ENCODE assay signal across 1 cellular context in genomic region chr2:19786408-19787058, GRCh38.
TF ChIP-seq lines count a peak whose summit lies in the region.

No MANE protein-coding gene starts in this region.

TF ChIP-seq in K562, 482 proteins besides CTCF, POLR2A, EP300 and RAD21 (continued from another document and continues in another):
- TF ChIP-seq, protein P1, sequence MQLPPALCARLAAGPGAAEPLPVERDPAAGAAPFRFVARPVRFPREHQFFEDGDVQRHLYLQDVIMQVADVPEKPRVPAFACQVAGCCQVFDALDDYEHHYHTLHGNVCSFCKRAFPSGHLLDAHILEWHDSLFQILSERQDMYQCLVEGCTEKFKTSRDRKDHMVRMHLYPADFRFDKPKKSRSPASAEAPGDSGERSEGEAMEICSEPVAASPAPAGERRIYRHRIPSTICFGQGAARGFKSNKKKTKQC (CRISPR knock-in tag; IDR thresholded peaks at IDR 0.05): no peak
- TF ChIP-seq SMAD3 (CRISPR knock-in tag; conservative IDR thresholded peaks at IDR 0.05) (0 out of 2 replicates have a peak, but pooled peaks have one; percentile 13), BACH1 (tag; IDR thresholded peaks at IDR 0.05) (peak; percentile 95), HMG20B (CRISPR knock-in tag; IDR thresholded peaks at IDR 0.05) (no peak), ZBTB43 (CRISPR knock-in tag; IDR thresholded peaks at IDR 0.05) (no peak), FOXM1 (IDR thresholded peaks at IDR 0.05; ENCODE audit: low read depth) (no peak), FOXM1 (CRISPR knock-in tag; IDR thresholded peaks at IDR 0.05; ENCODE audit: low read depth) (no peak), ZNF3 (CRISPR knock-in tag; IDR thresholded peaks at IDR 0.05) (no peak), ZFP30 (CRISPR knock-in tag; IDR thresholded peaks at IDR 0.05; ENCODE audit: borderline replicate concordance) (no peak), ERF (CRISPR knock-in tag; IDR thresholded peaks at IDR 0.05) (no peak), KDM1A (IDR thresholded peaks at IDR 0.05) (0 out of 4 replicates have a peak, but pooled peaks of 1 of the 2 experiments have one; percentile 10), CREBBP (IDR thresholded peaks at IDR 0.05; ENCODE audit: low read depth, low read length) (no peak), ETS2 (tag; IDR thresholded peaks at IDR 0.05; ENCODE audit: borderline replicate concordance, poor library complexity, severe bottlenecking) (no peak), RAD51 (IDR thresholded peaks at IDR 0.05; ENCODE audit: borderline replicate concordance, low read depth) (no peak), ZKSCAN8 (CRISPR knock-in tag; IDR thresholded peaks at IDR 0.05) (no peak), DMBX1 (CRISPR knock-in tag; IDR thresholded peaks at IDR 0.05; ENCODE audit: borderline replicate concordance) (peak; percentile 49; the same call in 1 of the 2 replicates), SRF (CRISPR knock-in tag; IDR thresholded peaks at IDR 0.05) (0 out of 4 replicates have a peak, but pooled peaks of 1 of the 2 experiments have one; percentile 16), STAT5A (IDR thresholded peaks at IDR 0.05; ENCODE audit: borderline replicate concordance, low read length) (no peak), HDAC3 (IDR thresholded peaks at IDR 0.05; ENCODE audit: borderline replicate concordance, partially characterized antibody) (no peak), HMGN3 (IDR thresholded peaks at IDR 0.05; ENCODE audit: borderline replicate concordance, extremely low read depth, insufficient read length, low read depth, low read length) (no peak), EP400 (IDR thresholded peaks at IDR 0.05) (peak; percentile 53; the same call in 1 of the 2 replicates), MEF2A (IDR thresholded peaks at IDR 0.05; ENCODE audit: control insufficient read depth, low read depth, low read length) (no peak), C11orf30 (IDR thresholded peaks at IDR 0.05; ENCODE audit: low read depth) (peak; percentile 99), NR2C2 (CRISPR knock-in tag; IDR thresholded peaks at IDR 0.05) (no peak), NR2C2 (tag; IDR thresholded peaks at IDR 0.05) (no peak; the same call in none of the 2 replicates), MAZ (CRISPR knock-in tag; conservative IDR thresholded peaks at IDR 0.05 in 1 of 2, IDR thresholded peaks at IDR 0.05 in 1 of 2) (0 out of 4 replicates have a peak, but pooled peaks of 1 of the 2 experiments have one; percentile 23), STAG1 (CRISPR knock-in tag; IDR thresholded peaks at IDR 0.05; ENCODE audit: borderline replicate concordance) (no peak), NCOA1 (IDR thresholded peaks at IDR 0.05; ENCODE audit: low read depth) (no peak), ILK (tag; IDR thresholded peaks at IDR 0.05; ENCODE audit: borderline replicate concordance, low read depth) (no peak), ESRRB (CRISPR knock-in tag; IDR thresholded peaks at IDR 0.05; ENCODE audit: borderline replicate concordance) (no peak), LEF1 (IDR thresholded peaks at IDR 0.05) (peak; percentile 69), CEBPZ (IDR thresholded peaks at IDR 0.05; ENCODE audit: borderline replicate concordance, low read depth, low read length) (no peak), NR2C1 (IDR thresholded peaks at IDR 0.05) (no peak), NR2C1 (tag; IDR thresholded peaks at IDR 0.05) (peak; percentile 23; the same call in 1 of the 2 replicates), BRD9 (IDR thresholded peaks at IDR 0.05; ENCODE audit: low read depth, partially characterized antibody) (peak; percentile 66), RBM39 (optimal IDR thresholded peaks at IDR 0.05; ENCODE audit: low read depth, low read length) (no peak), HDGF (IDR thresholded peaks at IDR 0.05) (no peak), SMARCC2 (IDR thresholded peaks at IDR 0.05; ENCODE audit: low read depth) (peak; percentile 77), SMC3 (conservative IDR thresholded peaks at IDR 0.05; ENCODE audit: insufficient read depth, low read depth, low read length) (no peak), BCLAF1 (IDR thresholded peaks at IDR 0.05; ENCODE audit: borderline replicate concordance in 1 of 2, control insufficient read depth in 1 of 2, low read depth in 2 of 2, low read length in 1 of 2) (no peak), NFRKB (IDR thresholded peaks at IDR 0.05; ENCODE audit: low read depth) (peak; percentile 93), SMAD2 (IDR thresholded peaks at IDR 0.05; ENCODE audit: low read depth, low read length) (no peak), STAT6 (CRISPR knock-in tag; IDR thresholded peaks at IDR 0.05) (no peak)
- TF ChIP-seq, protein P2, sequence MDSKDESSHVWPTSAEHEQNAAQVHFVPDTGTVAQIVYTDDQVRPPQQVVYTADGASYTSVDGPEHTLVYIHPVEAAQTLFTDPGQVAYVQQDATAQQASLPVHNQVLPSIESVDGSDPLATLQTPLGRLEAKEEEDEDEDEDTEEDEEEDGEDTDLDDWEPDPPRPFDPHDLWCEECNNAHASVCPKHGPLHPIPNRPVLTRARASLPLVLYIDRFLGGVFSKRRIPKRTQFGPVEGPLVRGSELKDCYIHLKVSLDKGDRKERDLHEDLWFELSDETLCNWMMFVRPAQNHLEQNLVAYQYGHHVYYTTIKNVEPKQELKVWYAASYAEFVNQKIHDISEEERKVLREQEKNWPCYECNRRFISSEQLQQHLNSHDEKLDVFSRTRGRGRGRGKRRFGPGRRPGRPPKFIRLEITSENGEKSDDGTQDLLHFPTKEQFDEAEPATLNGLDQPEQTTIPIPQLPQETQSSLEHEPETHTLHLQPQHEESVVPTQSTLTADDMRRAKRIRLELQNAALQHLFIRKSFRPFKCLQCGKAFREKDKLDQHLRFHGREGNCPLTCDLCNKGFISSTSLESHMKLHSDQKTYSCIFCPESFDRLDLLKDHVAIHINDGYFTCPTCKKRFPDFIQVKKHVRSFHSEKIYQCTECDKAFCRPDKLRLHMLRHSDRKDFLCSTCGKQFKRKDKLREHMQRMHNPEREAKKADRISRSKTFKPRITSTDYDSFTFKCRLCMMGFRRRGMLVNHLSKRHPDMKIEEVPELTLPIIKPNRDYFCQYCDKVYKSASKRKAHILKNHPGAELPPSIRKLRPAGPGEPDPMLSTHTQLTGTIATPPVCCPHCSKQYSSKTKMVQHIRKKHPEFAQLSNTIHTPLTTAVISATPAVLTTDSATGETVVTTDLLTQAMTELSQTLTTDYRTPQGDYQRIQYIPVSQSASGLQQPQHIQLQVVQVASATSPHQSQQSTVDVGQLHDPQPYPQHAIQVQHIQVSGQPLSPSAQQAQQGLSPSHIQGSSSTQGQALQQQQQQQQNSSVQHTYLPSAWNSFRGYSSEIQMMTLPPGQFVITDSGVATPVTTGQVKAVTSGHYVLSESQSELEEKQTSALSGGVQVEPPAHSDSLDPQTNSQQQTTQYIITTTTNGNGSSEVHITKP (IDR thresholded peaks at IDR 0.05; ENCODE audit: partially characterized antibody): peak; percentile 43
- TF ChIP-seq, protein P3, sequence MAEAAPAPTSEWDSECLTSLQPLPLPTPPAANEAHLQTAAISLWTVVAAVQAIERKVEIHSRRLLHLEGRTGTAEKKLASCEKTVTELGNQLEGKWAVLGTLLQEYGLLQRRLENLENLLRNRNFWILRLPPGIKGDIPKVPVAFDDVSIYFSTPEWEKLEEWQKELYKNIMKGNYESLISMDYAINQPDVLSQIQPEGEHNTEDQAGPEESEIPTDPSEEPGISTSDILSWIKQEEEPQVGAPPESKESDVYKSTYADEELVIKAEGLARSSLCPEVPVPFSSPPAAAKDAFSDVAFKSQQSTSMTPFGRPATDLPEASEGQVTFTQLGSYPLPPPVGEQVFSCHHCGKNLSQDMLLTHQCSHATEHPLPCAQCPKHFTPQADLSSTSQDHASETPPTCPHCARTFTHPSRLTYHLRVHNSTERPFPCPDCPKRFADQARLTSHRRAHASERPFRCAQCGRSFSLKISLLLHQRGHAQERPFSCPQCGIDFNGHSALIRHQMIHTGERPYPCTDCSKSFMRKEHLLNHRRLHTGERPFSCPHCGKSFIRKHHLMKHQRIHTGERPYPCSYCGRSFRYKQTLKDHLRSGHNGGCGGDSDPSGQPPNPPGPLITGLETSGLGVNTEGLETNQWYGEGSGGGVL (CRISPR knock-in tag; IDR thresholded peaks at IDR 0.05): no peak
- TF ChIP-seq, protein P4, sequence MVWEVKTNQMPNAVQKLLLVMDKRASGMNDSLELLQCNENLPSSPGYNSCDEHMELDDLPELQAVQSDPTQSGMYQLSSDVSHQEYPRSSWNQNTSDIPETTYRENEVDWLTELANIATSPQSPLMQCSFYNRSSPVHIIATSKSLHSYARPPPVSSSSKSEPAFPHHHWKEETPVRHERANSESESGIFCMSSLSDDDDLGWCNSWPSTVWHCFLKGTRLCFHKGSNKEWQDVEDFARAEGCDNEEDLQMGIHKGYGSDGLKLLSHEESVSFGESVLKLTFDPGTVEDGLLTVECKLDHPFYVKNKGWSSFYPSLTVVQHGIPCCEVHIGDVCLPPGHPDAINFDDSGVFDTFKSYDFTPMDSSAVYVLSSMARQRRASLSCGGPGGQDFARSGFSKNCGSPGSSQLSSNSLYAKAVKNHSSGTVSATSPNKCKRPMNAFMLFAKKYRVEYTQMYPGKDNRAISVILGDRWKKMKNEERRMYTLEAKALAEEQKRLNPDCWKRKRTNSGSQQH (CRISPR knock-in tag; IDR thresholded peaks at IDR 0.05): no peak
- TF ChIP-seq, protein P5, sequence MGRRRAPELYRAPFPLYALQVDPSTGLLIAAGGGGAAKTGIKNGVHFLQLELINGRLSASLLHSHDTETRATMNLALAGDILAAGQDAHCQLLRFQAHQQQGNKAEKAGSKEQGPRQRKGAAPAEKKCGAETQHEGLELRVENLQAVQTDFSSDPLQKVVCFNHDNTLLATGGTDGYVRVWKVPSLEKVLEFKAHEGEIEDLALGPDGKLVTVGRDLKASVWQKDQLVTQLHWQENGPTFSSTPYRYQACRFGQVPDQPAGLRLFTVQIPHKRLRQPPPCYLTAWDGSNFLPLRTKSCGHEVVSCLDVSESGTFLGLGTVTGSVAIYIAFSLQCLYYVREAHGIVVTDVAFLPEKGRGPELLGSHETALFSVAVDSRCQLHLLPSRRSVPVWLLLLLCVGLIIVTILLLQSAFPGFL (CRISPR knock-in tag; IDR thresholded peaks at IDR 0.05): no peak
